29 cellular contexts compared by ENCODE assay signal in the genomic region with DNA sequence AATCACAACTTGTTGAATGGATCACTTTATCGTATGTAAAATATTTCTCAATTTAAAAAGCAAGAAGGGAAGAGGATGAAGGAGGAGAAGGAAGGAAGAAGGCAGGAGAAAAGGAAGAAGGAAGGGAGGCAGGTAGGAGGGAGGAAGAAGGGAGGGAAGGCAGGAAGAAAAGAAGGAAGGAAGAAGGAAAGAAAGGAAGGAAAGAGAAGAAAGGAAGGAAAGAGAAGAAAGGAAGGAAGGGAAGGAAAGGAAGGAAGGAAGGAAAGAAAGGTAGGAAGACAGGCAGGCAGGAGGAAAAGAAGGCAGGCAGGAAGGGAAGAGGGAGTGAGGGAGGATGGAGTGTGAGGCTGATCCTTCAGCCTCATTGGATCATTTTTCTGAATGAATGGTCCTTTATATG.
"Had no signal": no experiment of that assay in that cellular context is flagged by ENCODE, and none has a peak within 500 bp of the region (broad histone marks: within the 10 kb centered on the region; RNA-seq: fewer than 3 reads in every experiment).

No MANE protein-coding gene starts in this region.

- H3K9ac ChIP-seq: parathyroid adenoma had no signal

- H3K9me3 ChIP-seq: esophagus muscularis mucosa, lower lobe of right lung, mucosa of descending colon, neutrophil, suprapubic skin, transverse colon, upper lobe of right lung, uterus had no signal

- FAIRE-seq: colon, frontal cortex had no signal

- H3K27me3 ChIP-seq: dorsolateral prefrontal cortex, esophagus muscularis mucosa, suprapubic skin, transverse colon, upper lobe of right lung, uterus had no signal

- H3K36me3 ChIP-seq: neutrophil, uterus had no signal

- H3K4me3 ChIP-seq: dorsolateral prefrontal cortex, esophagus muscularis mucosa, lower lobe of right lung, mucosa of descending colon, smooth muscle cell, suprapubic skin, transverse colon, upper lobe of right lung, uterus had no signal

- H3K4me1 ChIP-seq: esophagus muscularis mucosa, lower lobe of right lung, parathyroid adenoma, suprapubic skin, transverse colon, upper lobe of right lung, uterus had no signal

- H2AFZ ChIP-seq: parathyroid adenoma had no signal

- DNase-seq: dorsolateral prefrontal cortex; effector CD8-positive, alpha-beta T cell; endodermal cell; hypothalamus; immature natural killer cell; islet precursor cell; kidney glomerular epithelial cell; left ventricle myocardium superior; lower lobe of right lung; mucosa of descending colon; naive B cell; stimulated activated CD4-positive, alpha-beta T cell treated with anti-CD3 and anti-CD28 coated beads, Interleukin-12 subunit alpha, Interleukin-12 subunit beta, amount 100 ng/mL, for 4 hours; stimulated activated CD4-positive, alpha-beta T cell treated with anti-CD3 and anti-CD28 coated beads, Interleukin-1b, Interleukin-23, amount 100 ng/mL, for 48 hours; stimulated activated CD4-positive, alpha-beta T cell treated with anti-CD3 and anti-CD28 coated beads, Interleukin-4, amount 100 ng/mL, for 1 hour; stimulated activated CD8-positive, alpha-beta memory T cell treated with anti-CD3 and anti-CD28 coated beads, Interleukin-4, amount 100 ng/mL, for 48 hours; stimulated activated naive CD4-positive, alpha-beta T cell; stimulated activated naive CD8-positive, alpha-beta T cell treated with anti-CD3 and anti-CD28 coated beads, Interleukin-15, amount 100 ng/mL, for 72 hours; transverse colon; upper lobe of right lung; uterus had no signal

- H3K27ac ChIP-seq: dorsolateral prefrontal cortex, esophagus muscularis mucosa, lower lobe of right lung, neutrophil, parathyroid adenoma, suprapubic skin, transverse colon, upper lobe of right lung, uterus had no signal

- ATAC-seq: left ventricle myocardium superior; lower lobe of right lung; mucosa of descending colon; natural killer cell treated with Interleukin-12 subunit alpha and Interleukin-12 subunit beta and Interleukin-15 and Interleukin-18, amount 100 ng/mL, for 72 hours; sciatic nerve; stimulated activated naive CD8-positive, alpha-beta T cell treated with anti-CD3 and anti-CD28 coated beads, Interleukin-15, amount 100 ng/mL, for 72 hours; upper lobe of right lung had no signal

- H3K4me2 ChIP-seq: smooth muscle cell had no signal

- H3K79me2 ChIP-seq: parathyroid adenoma had no signal
